ENCODE assay signal across 31 cellular contexts in genomic region chr2:232376713-232377112, GRCh38. TPM values are rescaled to one million over a fixed set of nuclear protein-coding genes. Genes with fewer than 3 reads are reported as not detected.
"Had no signal": no experiment of that assay in that cellular context is flagged by ENCODE, and none has a peak within 500 bp of the region (broad histone marks: within the 10 kb centered on the region; RNA-seq: fewer than 3 reads in every experiment).

No MANE protein-coding gene starts in this region.

- H3K9me3 ChIP-seq: colonic mucosa, gastroesophageal sphincter, neutrophil, right lobe of liver, upper lobe of left lung had no signal

- H3K4me1 ChIP-seq: colonic mucosa, gastroesophageal sphincter, right lobe of liver, upper lobe of left lung had no signal

- H3K4me3 ChIP-seq: colonic mucosa, dorsolateral prefrontal cortex, gastroesophageal sphincter, right lobe of liver, upper lobe of left lung had no signal

- H3K9me3 Mint-ChIP-seq: activated CD8-positive, alpha-beta T cell treated with anti-CD3 and anti-CD28 coated beads for 36 hours; activated naive CD4-positive, alpha-beta T cell treated with anti-CD3 and anti-CD28 coated beads, Interleukin-2, amount 50 U/mL, for 24 hours; activated naive CD8-positive, alpha-beta T cell treated with anti-CD3 and anti-CD28 coated beads, Interleukin-2, amount 50 U/mL, for 24 hours; activated T-cell treated with anti-CD3 and anti-CD28 coated beads, Interleukin-2, amount 50 U/mL, for 4 hours; activated T-helper 17 cell treated with anti-CD3 and anti-CD28 coated beads, Interleukin-2, amount 50 U/mL, for 72 hours; nephron; stimulated activated effector memory CD8-positive, alpha-beta T cell treated with anti-CD3 and anti-CD28 coated beads, Interleukin-12 subunit alpha, Interleukin-12 subunit beta, amount 100 ng/mL, for 72 hours; stimulated activated naive CD8-positive, alpha-beta T cell treated with anti-CD3 and anti-CD28 coated beads, Interleukin-15, Interleukin-2, amounts not matched to agents 100 ng/mL and 50 ng/mL, for 24 hours had no signal

- H3K27ac ChIP-seq: colonic mucosa, dorsolateral prefrontal cortex, gastroesophageal sphincter, neutrophil, right lobe of liver, upper lobe of left lung had no signal

- H3K36me3 ChIP-seq: colonic mucosa, gastroesophageal sphincter, neutrophil, right lobe of liver, upper lobe of left lung had no signal

- H3K27me3 Mint-ChIP-seq: activated naive CD8-positive, alpha-beta T cell treated with anti-CD3 and anti-CD28 coated beads, Interleukin-2, amount 50 U/mL, for 24 hours; stimulated activated naive CD8-positive, alpha-beta T cell treated with anti-CD3 and anti-CD28 coated beads, Interleukin-15, Interleukin-2, amounts not matched to agents 100 ng/mL and 50 ng/mL, for 24 hours had no signal

- H3K36me3 Mint-ChIP-seq: activated naive CD4-positive, alpha-beta T cell treated with anti-CD3 and anti-CD28 coated beads, Interleukin-2, amount 50 U/mL, for 24 hours; stimulated activated effector memory CD8-positive, alpha-beta T cell treated with anti-CD3 and anti-CD28 coated beads, Interleukin-12 subunit alpha, Interleukin-12 subunit beta, amount 100 ng/mL, for 72 hours had no signal

- H3K27ac Mint-ChIP-seq: activated CD8-positive, alpha-beta T cell treated with anti-CD3 and anti-CD28 coated beads for 36 hours; activated naive CD4-positive, alpha-beta T cell treated with anti-CD3 and anti-CD28 coated beads, Interleukin-2, amount 50 U/mL, for 24 hours; activated naive CD8-positive, alpha-beta T cell treated with anti-CD3 and anti-CD28 coated beads, Interleukin-2, amount 50 U/mL, for 24 hours; activated T-helper 17 cell treated with anti-CD3 and anti-CD28 coated beads, Interleukin-2, amount 50 U/mL, for 72 hours; nephron; progenitor cell of endocrine pancreas; stimulated activated effector memory CD8-positive, alpha-beta T cell treated with anti-CD3 and anti-CD28 coated beads, Interleukin-12 subunit alpha, Interleukin-12 subunit beta, amount 100 ng/mL, for 72 hours; stimulated activated naive CD8-positive, alpha-beta T cell treated with anti-CD3 and anti-CD28 coated beads, Interleukin-15, Interleukin-2, amounts not matched to agents 100 ng/mL and 50 ng/mL, for 24 hours had no signal

- DNase-seq: activated CD4-positive, alpha-beta T cell treated with anti-CD3 and anti-CD28 coated beads for 1 hour; activated CD4-positive, alpha-beta T cell treated with anti-CD3 and anti-CD28 coated beads, Interleukin-2, amount 50 U/mL, for 1 hour; activated CD8-positive, alpha-beta T cell treated with anti-CD3 and anti-CD28 coated beads for 36 hours; activated naive CD8-positive, alpha-beta T cell treated with anti-CD3 and anti-CD28 coated beads, Interleukin-2, amount 50 U/mL, for 24 hours; activated T-cell treated with anti-CD3 and anti-CD28 coated beads, Interleukin-2, amount 50 U/mL, for 4 hours; colonic mucosa; effector memory CD4-positive, alpha-beta T cell; erythroblast; hippocampal formation; left colon; mesenchymal stem cell; right lobe of liver; small intestine; stimulated activated CD4-positive, alpha-beta T cell treated with anti-CD3 and anti-CD28 coated beads, Interleukin-4, amount 100 ng/mL, for 24 hours; T-helper 2 cell had no signal

- H3K4me3 Mint-ChIP-seq: activated CD8-positive, alpha-beta T cell treated with anti-CD3 and anti-CD28 coated beads for 36 hours; activated naive CD4-positive, alpha-beta T cell treated with anti-CD3 and anti-CD28 coated beads, Interleukin-2, amount 50 U/mL, for 24 hours; activated naive CD8-positive, alpha-beta T cell treated with anti-CD3 and anti-CD28 coated beads, Interleukin-2, amount 50 U/mL, for 24 hours; activated T-cell treated with anti-CD3 and anti-CD28 coated beads, Interleukin-2, amount 50 U/mL, for 4 hours; activated T-helper 17 cell treated with anti-CD3 and anti-CD28 coated beads, Interleukin-2, amount 50 U/mL, for 72 hours; nephron; stimulated activated effector memory CD8-positive, alpha-beta T cell treated with anti-CD3 and anti-CD28 coated beads, Interleukin-12 subunit alpha, Interleukin-12 subunit beta, amount 100 ng/mL, for 72 hours; stimulated activated naive CD8-positive, alpha-beta T cell treated with anti-CD3 and anti-CD28 coated beads, Interleukin-15, Interleukin-2, amounts not matched to agents 100 ng/mL and 50 ng/mL, for 24 hours had no signal

- ATAC-seq: activated CD8-positive, alpha-beta T cell treated with anti-CD3 and anti-CD28 coated beads for 36 hours; activated naive CD8-positive, alpha-beta T cell treated with anti-CD3 and anti-CD28 coated beads, Interleukin-2, amount 50 U/mL, for 24 hours; activated T-cell treated with anti-CD3 and anti-CD28 coated beads, Interleukin-2, amount 50 U/mL, for 4 hours; activated T-helper 17 cell treated with anti-CD3 and anti-CD28 coated beads, Interleukin-2, amount 50 U/mL, for 72 hours; gastroesophageal sphincter; left colon; right lobe of liver; stimulated activated effector memory CD8-positive, alpha-beta T cell treated with anti-CD3 and anti-CD28 coated beads, Interleukin-12 subunit alpha, Interleukin-12 subunit beta, amount 100 ng/mL, for 72 hours had no signal

- H3K4me1 Mint-ChIP-seq: activated naive CD4-positive, alpha-beta T cell treated with anti-CD3 and anti-CD28 coated beads, Interleukin-2, amount 50 U/mL, for 24 hours; activated naive CD8-positive, alpha-beta T cell treated with anti-CD3 and anti-CD28 coated beads, Interleukin-2, amount 50 U/mL, for 24 hours; activated T-helper 17 cell treated with anti-CD3 and anti-CD28 coated beads, Interleukin-2, amount 50 U/mL, for 72 hours; nephron; stimulated activated effector memory CD8-positive, alpha-beta T cell treated with anti-CD3 and anti-CD28 coated beads, Interleukin-12 subunit alpha, Interleukin-12 subunit beta, amount 100 ng/mL, for 72 hours had no signal

- H3K27me3 ChIP-seq: right lobe of liver had no signal

RNA-seq across cellular contexts. Expression of gene ALPP, which starts 1.8 kb away (rescaled TPM):
- total RNA-seq: activated CD8-positive, alpha-beta T cell treated with anti-CD3 and anti-CD28 coated beads for 36 hours; activated T-cell treated with anti-CD3 and anti-CD28 coated beads, Interleukin-2, amount 50 U/mL, for 4 hours; bronchial epithelial cell; gastroesophageal sphincter; liver; mucosa of gallbladder; osteocyte; progenitor cell of endocrine pancreas; renal cortical epithelial cell; right lobe of liver; subcutaneous adipose tissue had no signal

RNA-seq across cellular contexts. Expression of gene ALPG, which starts 29.9 kb away (rescaled TPM):
- total RNA-seq: activated CD8-positive, alpha-beta T cell treated with anti-CD3 and anti-CD28 coated beads for 36 hours; activated T-cell treated with anti-CD3 and anti-CD28 coated beads, Interleukin-2, amount 50 U/mL, for 4 hours; activated T-helper 17 cell treated with anti-CD3 and anti-CD28 coated beads, Interleukin-2, amount 50 U/mL, for 72 hours; bronchial epithelial cell; gastroesophageal sphincter; liver; mucosa of gallbladder; osteocyte; progenitor cell of endocrine pancreas; renal cortical epithelial cell; right lobe of liver; subcutaneous adipose tissue had no signal
